ENCODE assay signal across 28 cellular contexts in genomic region chr10:94879214-94879613, GRCh38.
"Had no signal": no experiment of that assay in that cellular context is flagged by ENCODE, and none has a peak within 500 bp of the region (broad histone marks: within the 10 kb centered on the region; RNA-seq: fewer than 3 reads in every experiment).

No MANE protein-coding gene starts in this region.

- H3K9me3 Mint-ChIP-seq: activated CD4-positive, alpha-beta T cell treated with anti-CD3 and anti-CD28 coated beads, Interleukin-2, amount 10 ng/mL, durations not matched to agents 7 days and 5 days; activated naive CD8-positive, alpha-beta T cell treated with anti-CD3 and anti-CD28 coated beads, Interleukin-2, amount 10 ng/mL, durations not matched to agents 7 days and 5 days; activated T-helper 2 cell treated with anti-CD3 and anti-CD28 coated beads, Interferon-gamma antibody, Interleukin-2, Interleukin-4, amounts not matched to agents 10 μg/mL and 5 μg/mL and 100 μg/mL, durations not matched to agents 14 hours and 24 hours and 36 hours had no signal

- DNase-seq: activated CD4-positive, alpha-beta memory T cell treated with anti-CD3 and anti-CD28 coated beads for 36 hours; activated CD4-positive, alpha-beta T cell treated with anti-CD3 and anti-CD28 coated beads, Interleukin-2, amount 10 ng/mL, durations not matched to agents 7 days and 5 days; activated CD4-positive, CD25-positive, alpha-beta regulatory T cell; activated CD8-positive, alpha-beta memory T cell treated with anti-CD3 and anti-CD28 coated beads for 24 hours; activated gamma-delta T cell treated with Interleukin-2 at 50 U/mL for 16 hours; activated naive CD4-positive, alpha-beta T cell treated with anti-CD3 and anti-CD28 coated beads, Interleukin-2, amount 50 U/mL, for 16 hours; activated naive CD8-positive, alpha-beta T cell treated with anti-CD3 and anti-CD28 coated beads, Interleukin-2, amount 10 ng/mL, durations not matched to agents 7 days and 5 days; activated T-cell treated with anti-CD3 and anti-CD28 coated beads for 4 hours; activated T-cell treated with anti-CD3 and anti-CD28 coated beads, Interleukin-2, amount 50 U/mL, for 48 hours; adrenal gland; anterior cingulate cortex; caudate nucleus; MG63; MV-4-11; NCI-H1092 treated with DMSO at 0.1 percent for 48 hours; NCI-H1436; NCI-H1694 treated with DMSO at 0.1 percent for 48 hours; NCI-H2081; NCI-H446; NCI-H524 treated with DMSO at 0.1 percent for 48 hours; NCI-H82; NK-92 treated with Interleukin-12 subunit alpha and Interleukin-12 subunit beta, amount 100 ng/mL, for 24 hours; Peyer's patch; Right ventricle myocardium superior; SJCRH30; SK-N-SH; T-helper 1 cell had no signal

- H3K27me3 Mint-ChIP-seq: activated CD4-positive, alpha-beta memory T cell treated with anti-CD3 and anti-CD28 coated beads for 36 hours; activated CD4-positive, alpha-beta T cell treated with anti-CD3 and anti-CD28 coated beads, Interleukin-2, amount 10 ng/mL, durations not matched to agents 7 days and 5 days; activated naive CD8-positive, alpha-beta T cell treated with anti-CD3 and anti-CD28 coated beads, Interleukin-2, amount 10 ng/mL, durations not matched to agents 7 days and 5 days had no signal

- H3K4me1 Mint-ChIP-seq: activated CD4-positive, alpha-beta T cell treated with anti-CD3 and anti-CD28 coated beads, Interleukin-2, amount 10 ng/mL, durations not matched to agents 7 days and 5 days; activated naive CD8-positive, alpha-beta T cell treated with anti-CD3 and anti-CD28 coated beads, Interleukin-2, amount 10 ng/mL, durations not matched to agents 7 days and 5 days had no signal

- H3K4me3 Mint-ChIP-seq: activated CD4-positive, alpha-beta memory T cell treated with anti-CD3 and anti-CD28 coated beads for 36 hours; activated CD4-positive, alpha-beta T cell treated with anti-CD3 and anti-CD28 coated beads, Interleukin-2, amount 10 ng/mL, durations not matched to agents 7 days and 5 days; activated naive CD8-positive, alpha-beta T cell treated with anti-CD3 and anti-CD28 coated beads, Interleukin-2, amount 10 ng/mL, durations not matched to agents 7 days and 5 days had no signal

- H3K36me3 Mint-ChIP-seq: activated CD4-positive, alpha-beta memory T cell treated with anti-CD3 and anti-CD28 coated beads for 36 hours; activated naive CD8-positive, alpha-beta T cell treated with anti-CD3 and anti-CD28 coated beads, Interleukin-2, amount 10 ng/mL, durations not matched to agents 7 days and 5 days had no signal

- H3K27ac Mint-ChIP-seq: activated CD4-positive, alpha-beta memory T cell treated with anti-CD3 and anti-CD28 coated beads for 36 hours; activated CD4-positive, alpha-beta T cell treated with anti-CD3 and anti-CD28 coated beads, Interleukin-2, amount 10 ng/mL, durations not matched to agents 7 days and 5 days; activated naive CD8-positive, alpha-beta T cell treated with anti-CD3 and anti-CD28 coated beads, Interleukin-2, amount 10 ng/mL, durations not matched to agents 7 days and 5 days; activated T-helper 2 cell treated with anti-CD3 and anti-CD28 coated beads, Interferon-gamma antibody, Interleukin-2, Interleukin-4, amounts not matched to agents 10 μg/mL and 5 μg/mL and 100 μg/mL, durations not matched to agents 14 hours and 24 hours and 36 hours had no signal
